ENCODE assay signal across 20 cellular contexts in genomic region chr4:101237773-101238172, GRCh38.
DNase-seq lines count a peak whose midpoint lies in the region; ATAC-seq and TF ChIP-seq lines count a peak whose summit lies in the region.
"Had no signal": no experiment of that assay in that cellular context is flagged by ENCODE, and none has a peak within 500 bp of the region (broad histone marks: within the 10 kb centered on the region; RNA-seq: fewer than 3 reads in every experiment).

No MANE protein-coding gene starts in this region.

- peaks cover 4% of the 10 kb centered on the region for H3K36me3 Mint-ChIP-seq in MCF 10A (ENCODE audit: insufficient read depth, unreplicated experiment)
- H3K36me3 Mint-ChIP-seq: CD4-positive, CD25-positive, alpha-beta regulatory T cell had no signal

- WGBS in gastroesophageal sphincter (ENCODE audit: low coverage in 1 of 2), 2 donors: 90 to 95% methylated on average over 3 of the region's 3 CpGs

- CTCF ChIA-PET in MCF 10A (lab: Yijun Ruan, JAX): interaction anchor here (0.7 to 1.0 kb wide), 2 partner anchors 68 to 399 kb away, joined by 3 to 4 read pairs; no protein-coding TSS in a partner anchor

- POLR2A ChIA-PET in MCF 10A (lab: Yijun Ruan, JAX): interaction anchor here (0.7 to 1.3 kb wide), 4 partner anchors 20 to 111 kb away, joined by 3 to 4 read pairs (median 4); no protein-coding TSS in a partner anchor

- H3K27ac ChIP-seq in breast epithelium (no peak overlapping the region), gastroesophageal sphincter (no peak overlapping the region), left ventricle myocardium inferior (replicated peaks) (no peak overlapping the region)
- H3K27ac ChIP-seq: PC-9, RWPE1 had no signal

- H3K27me3 ChIP-seq in breast epithelium (no peaks in the 10 kb centered on the region), gastroesophageal sphincter (no peaks in the 10 kb centered on the region), left ventricle myocardium inferior (ENCODE audit: low read depth) (no peaks in the 10 kb centered on the region)
- H3K27me3 ChIP-seq: BE2C, MG63 had no signal

- H3K9me3 ChIP-seq in breast epithelium (no peaks in the 10 kb centered on the region), mucosa of descending colon (no peaks in the 10 kb centered on the region), gastroesophageal sphincter (no peaks in the 10 kb centered on the region), left ventricle myocardium inferior (replicated peaks) (no peaks in the 10 kb centered on the region)
- H3K9me3 ChIP-seq: BE2C, MG63 had no signal

- H3K4me3 ChIP-seq in breast epithelium (no peak overlapping the region), mucosa of descending colon (no peak overlapping the region), gastroesophageal sphincter (no peak overlapping the region), left ventricle myocardium inferior (no peak overlapping the region)
- H3K4me3 ChIP-seq: MG63, PC-9 had no signal

- intact Hi-C loops in MCF 10A (cut with micrococcal nuclease): loop anchor here (10.0 kb wide), 1 partner anchor 67 kb away; no protein-coding TSS in a partner anchor
- intact Hi-C loops in breast epithelium (cut with DNase I; ENCODE audit: low total_unique reads): no loop called here
- intact Hi-C loops in mucosa of descending colon (cut with DNase I, micrococcal nuclease): no loop called here
- intact Hi-C loops in left ventricle myocardium inferior (cut with micrococcal nuclease): no loop called here

- no TSS peak for BruUV-seq in MCF 10A (replicated peaks; lab: Mats Ljungman, UMichigan)

- H3K4me1 ChIP-seq in breast epithelium: no peaks in the 10 kb centered on the region
- peaks cover 3% of the 10 kb centered on the region for H3K4me1 ChIP-seq in mucosa of descending colon (ENCODE audit: low read depth)
- peaks cover 0 to 14% (median 3%) of the 10 kb centered on the region in 3 donors for H3K4me1 ChIP-seq in gastroesophageal sphincter
- H3K4me1 ChIP-seq in left ventricle myocardium inferior: peaks cover 14% of the 10 kb centered on the region

- in situ Hi-C loops in G401 (cut with HindIII; ENCODE audit: low sequenced_read_pairs): no loop called here

- H3K27ac Mint-ChIP-seq in MCF 10A (ENCODE audit: low read depth, unreplicated experiment): peak overlapping the region; percentile 73
- H3K27ac Mint-ChIP-seq: CD4-positive, CD25-positive, alpha-beta regulatory T cell; H9 had no signal

- TF ChIP-seq CTCF in MCF 10A (IDR thresholded peaks at IDR 0.05; ENCODE audit: unreplicated experiment) (no peak), breast epithelium (IDR thresholded peaks at IDR 0.05) (no peak), mucosa of descending colon (IDR thresholded peaks at IDR 0.05) (no peak), gastroesophageal sphincter (IDR thresholded peaks at IDR 0.05) (no peak), left ventricle myocardium inferior (IDR thresholded peaks at IDR 0.05; ENCODE audit: borderline replicate concordance) (no peak)

- ATAC-seq in mucosa of descending colon: peak; percentile 90
- no peak for ATAC-seq in gastroesophageal sphincter

- TF ChIP-seq EP300 in gastroesophageal sphincter (IDR thresholded peaks at IDR 0.05): no peak

- TF ChIP-seq POLR2A in breast epithelium (IDR thresholded peaks at IDR 0.05) (no peak), gastroesophageal sphincter (IDR thresholded peaks at IDR 0.05) (no peak)

- H3K27me3 Mint-ChIP-seq in MCF 10A (ENCODE audit: insufficient read depth, unreplicated experiment): no peaks in the 10 kb centered on the region
- H3K27me3 Mint-ChIP-seq: CD4-positive, CD25-positive, alpha-beta regulatory T cell had no signal

- DNase-seq in MCF 10A (ENCODE audit: unreplicated experiment) (no peak), breast epithelium (ENCODE audit: low spot score in 2 of 2) (no peak), SW480 (ENCODE audit: low spot score) (peak; percentile 69), mucosa of descending colon (no peak), G401 (ENCODE audit: low spot score) (no peak), left ventricle myocardium inferior (no peak)
- DNase-seq: BE2C; CD4-positive, CD25-positive, alpha-beta regulatory T cell; DMS79; H9; Karpas-422; MG63; NCI-H1417; NCI-H1694 treated with DMSO at 0.1 percent for 48 hours; NCI-H446; NCI-H526; PC-9; SHP77 treated with DMSO at 0.1 percent for 48 hours had no signal

- peaks cover 28% of the 10 kb centered on the region for H3K4me1 Mint-ChIP-seq in MCF 10A (ENCODE audit: insufficient read depth, unreplicated experiment)

- H3K36me3 ChIP-seq in breast epithelium (no peaks in the 10 kb centered on the region), mucosa of descending colon (ENCODE audit: low read depth) (no peaks in the 10 kb centered on the region), gastroesophageal sphincter (no peaks in the 10 kb centered on the region), left ventricle myocardium inferior (no peaks in the 10 kb centered on the region)
- H3K36me3 ChIP-seq: BE2C, MG63 had no signal

- H3K4me3 Mint-ChIP-seq in MCF 10A (ENCODE audit: unreplicated experiment): no peak overlapping the region
- H3K4me3 Mint-ChIP-seq: CD4-positive, CD25-positive, alpha-beta regulatory T cell; H9 had no signal

- no peaks in the 10 kb centered on the region for H3K9me3 Mint-ChIP-seq in MCF 10A (ENCODE audit: unreplicated experiment)
- H3K9me3 Mint-ChIP-seq: CD4-positive, CD25-positive, alpha-beta regulatory T cell; H9 had no signal
